Comparison of ENCODE assay signal across 23 cellular contexts in the genomic region with DNA sequence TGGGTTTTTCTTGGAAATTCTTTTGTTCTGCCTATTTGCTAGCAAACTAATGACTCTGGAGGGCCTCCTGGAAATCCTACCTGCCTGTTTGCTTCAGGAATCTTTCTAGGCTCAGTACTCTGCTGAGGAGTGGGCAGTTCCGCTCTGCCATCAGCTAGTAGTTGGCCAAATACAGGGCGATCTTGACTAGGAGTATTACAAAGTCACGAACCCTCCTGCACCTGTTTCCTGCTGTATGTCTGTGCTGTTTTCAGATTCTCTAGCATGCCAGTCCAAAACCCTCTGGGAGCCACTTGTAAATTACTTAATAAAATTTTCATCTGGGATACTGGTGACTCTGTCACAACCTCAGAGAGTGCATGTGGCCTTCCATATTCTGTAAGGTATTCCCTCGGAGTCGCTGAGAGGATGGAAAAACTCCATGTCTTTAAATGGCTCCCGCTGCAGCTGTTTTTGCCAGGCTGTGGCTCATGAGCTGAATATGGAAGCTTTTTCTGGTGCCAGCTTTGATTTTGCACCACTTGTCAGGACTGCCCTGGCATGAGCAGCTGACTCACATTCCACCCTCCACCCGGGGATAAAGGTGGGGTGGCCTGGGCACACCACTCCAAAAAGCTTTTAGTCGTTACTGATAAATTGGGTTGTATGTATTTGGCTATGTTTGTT.
DNase-seq lines count a peak whose midpoint lies in the region; ATAC-seq and TF ChIP-seq lines count a peak whose summit lies in the region.
"Had no signal": no experiment of that assay in that cellular context is flagged by ENCODE, and none has a peak within 500 bp of the region (broad histone marks: within the 10 kb centered on the region; RNA-seq: fewer than 3 reads in every experiment).

No MANE protein-coding gene starts in this region.

- peaks cover 10% of the 10 kb centered on the region for H3K4me1 ChIP-seq in psoas muscle
- peaks cover 0 to 14% (median 0%) of the 10 kb centered on the region in 4 donors for H3K4me1 ChIP-seq in stomach
- H3K4me1 ChIP-seq: BE2C had no signal

- H3K36me3 ChIP-seq in psoas muscle (ENCODE audit: insufficient read depth in 1 of 2, low read depth in 1 of 2) (no peaks in the 10 kb centered on the region), stomach (no peaks in the 10 kb centered on the region)

- H3K9me3 ChIP-seq in psoas muscle (no peaks in the 10 kb centered on the region), stomach (no peaks in the 10 kb centered on the region)
- H3K9me3 ChIP-seq: BE2C had no signal

- no peak overlapping the region for H3K4me3 ChIP-seq in dorsolateral prefrontal cortex
- peak overlapping the region; percentile 41 for H3K4me3 ChIP-seq in psoas muscle
- no peak overlapping the region for H3K4me3 ChIP-seq in stomach
- H3K4me3 ChIP-seq: GM12878 had no signal

- TF ChIP-seq EP300 in stomach (IDR thresholded peaks at IDR 0.05), result no peak

- no peak for TF ChIP-seq CTCF in dorsolateral prefrontal cortex (IDR thresholded peaks at IDR 0.05 in 54 of 56, conservative IDR thresholded peaks at IDR 0.05 in 2 of 56; ENCODE audit: low read depth in 1 of 56, partially characterized antibody in 56 of 56)
- no peak for TF ChIP-seq CTCF in psoas muscle (IDR thresholded peaks at IDR 0.05)
- TF ChIP-seq CTCF in stomach (IDR thresholded peaks at IDR 0.05), result no peak

- H3K27me3 ChIP-seq in dorsolateral prefrontal cortex (no peaks in the 10 kb centered on the region), psoas muscle (ENCODE audit: insufficient read depth in 3 of 3, low read length in 2 of 3) (no peaks in the 10 kb centered on the region), stomach (no peaks in the 10 kb centered on the region)
- H3K27me3 ChIP-seq: BE2C had no signal

- ATAC-seq in psoas muscle, result peak; percentile 83 to 96 (median 90)
- ATAC-seq: GM12878, HCT116, HepG2 had no signal

- peak; percentile 41 for DNase-seq in LHCN-M2 (ENCODE audit: low read depth)
- DNase-seq in dorsolateral prefrontal cortex, result peak in 1 of 10 donors; percentile 19
- peak in 1 of 2 donors; percentile 65 for DNase-seq in psoas muscle
- peak; percentile 34 for DNase-seq in stomach
- no peak for DNase-seq in retina
- DNase-seq in NCI-H774 (lab: John Stamatoyannopoulos, UW), result no peak
- DNase-seq in NCI-H1436 (lab: John Stamatoyannopoulos, UW), result no peak
- DNase-seq: ACHN; BE2C; C1 segment of cervical spinal cord; CD4-positive, CD25-positive, alpha-beta regulatory T cell; CD8-positive, alpha-beta memory T cell; COR-L47; DMS 273 treated with DMSO at 0.1 percent for 48 hours; DMS53; DND-41; EL; GOT3; H7; HFFc6 had no signal

- WGBS in psoas muscle, 3 donors, result 22 to 38% (median 25%) methylated on average over 8 of the region's 8 CpGs
- WGBS in stomach, 5 donors, result 43 to 76% (median 68%) methylated on average over 8 of the region's 8 CpGs

- H3K27ac ChIP-seq in dorsolateral prefrontal cortex, result peak overlapping the region in 44 of 59 donors; percentile 1 to 69 (median 40)
- peak overlapping the region; percentile 78 for H3K27ac ChIP-seq in psoas muscle
- H3K27ac ChIP-seq in stomach, result no peak overlapping the region

- intact Hi-C loops in dorsolateral prefrontal cortex (cut with DNase I), result no loop called here
- intact Hi-C loops in psoas muscle (cut with DNase I), result no loop called here
- intact Hi-C loops in stomach (cut with DNase I; ENCODE audit: low total_unique reads), result no loop called here

- TF ChIP-seq POLR2A in stomach (IDR thresholded peaks at IDR 0.05), result no peak

Comparison
In these comparisons a context has a peak if more than half of its experiments do, and no peak if none do; other contexts are left out.
1. DNase-seq: peak in LHCN-M2 (single experiment) and stomach (single experiment); none in retina (single experiment), NCI-H774 (single experiment) and NCI-H1436 (single experiment).
2. H3K27ac ChIP-seq: peak in dorsolateral prefrontal cortex (44 of 59) and psoas muscle (single experiment); none in stomach (0 of 5).